1 cellular context compared by ENCODE assay signal in genomic region chrX:130114141-130114561, GRCh38.
A peak's percentile ranks its signal among the peaks of the same experiment; 100 is the strongest.
TF ChIP-seq lines count a peak whose summit lies in the region.

No MANE protein-coding gene starts in this region.

TF ChIP-seq in K562, 482 proteins besides CTCF, POLR2A, EP300 and RAD21:
- TF ChIP-seq MITF (IDR thresholded peaks at IDR 0.05) (0 out of 2 replicates have a peak, but pooled peaks have one; percentile 31), SP1 (CRISPR knock-in tag; IDR thresholded peaks at IDR 0.05) (peak; percentile 48; the same call in 1 of the 2 replicates), TCF7L2 (IDR thresholded peaks at IDR 0.05; ENCODE audit: low read depth, low read length) (no peak), CHCHD3 (CRISPR knock-in tag; IDR thresholded peaks at IDR 0.05) (no peak), ZBTB33 (CRISPR knock-in tag; IDR thresholded peaks at IDR 0.05) (no peak), FOXK1 (CRISPR knock-in tag; IDR thresholded peaks at IDR 0.05; ENCODE audit: borderline replicate concordance) (no peak), CREB3L1 (IDR thresholded peaks at IDR 0.05; ENCODE audit: borderline replicate concordance, low read depth) (no peak), NRF1 (conservative IDR thresholded peaks at IDR 0.05 in 1 of 2, IDR thresholded peaks at IDR 0.05 in 1 of 2) (0 out of 4 replicates have a peak, but pooled peaks of 1 of the 2 experiments have one; percentile 21), STAG1 (CRISPR knock-in tag; IDR thresholded peaks at IDR 0.05; ENCODE audit: borderline replicate concordance) (no peak), SUPT5H (IDR thresholded peaks at IDR 0.05) (no peak), ESRRA (IDR thresholded peaks at IDR 0.05; ENCODE audit: borderline replicate concordance, low read depth) (peak; percentile 55; the same call in 1 of the 2 replicates)
